11 cellular contexts compared by ENCODE assay signal in genomic region chr9:104879555-104880318, GRCh38. TPM values are rescaled to one million over a fixed set of nuclear protein-coding genes. Genes with fewer than 3 reads are reported as not detected.
DNase-seq lines count a peak whose midpoint lies in the region; ATAC-seq and TF ChIP-seq lines count a peak whose summit lies in the region.
"Had no signal": no experiment of that assay in that cellular context is flagged by ENCODE, and none has a peak within 500 bp of the region (broad histone marks: within the 10 kb centered on the region; RNA-seq: fewer than 3 reads in every experiment).

No MANE protein-coding gene starts in this region.

- DNase-seq in MCF 10A (ENCODE audit: unreplicated experiment) (peak; percentile 58), mammary epithelial cell (no peak), fibroblast of villous mesenchyme (ENCODE audit: low read depth) (peak; percentile 45), upper lobe of right lung (no peak), HT-29 (ENCODE audit: low spot score) (no peak), islet precursor cell (no peak)
- no peak for DNase-seq in CD8-positive, alpha-beta T cell
- DNase-seq: NCI-H187 treated with DMSO at 0.1 percent for 48 hours had no signal

- H3K27ac ChIP-seq in mammary epithelial cell (ENCODE audit: insufficient read depth, low read depth, low read length) (no peak overlapping the region), upper lobe of right lung (peak overlapping the region; percentile 42)
- H3K27ac ChIP-seq in CD8-positive, alpha-beta T cell (ENCODE audit: low read depth, low read length), result no peak overlapping the region
- H3K27ac ChIP-seq: 22Rv1, SK-N-MC had no signal

- H3K27me3 Mint-ChIP-seq in MCF 10A (ENCODE audit: insufficient read depth, unreplicated experiment) (no peaks in the 10 kb centered on the region), nephron (ENCODE audit: low read depth) (peaks cover 3% of the 10 kb centered on the region)
- H3K27me3 Mint-ChIP-seq in CD8-positive, alpha-beta T cell (ENCODE audit: low read depth), result no peaks in the 10 kb centered on the region

- 93% methylated on average over 6 of the region's 6 CpGs for WGBS in mammary epithelial cell (ENCODE audit: low coverage, missing lambda C conversion rate)

- peak; percentile 43 for ATAC-seq in upper lobe of right lung
- no peak for ATAC-seq in CD8-positive, alpha-beta T cell

- H3K4me3 ChIP-seq in mammary epithelial cell (replicated peaks in 1 of 3; ENCODE audit: insufficient read depth in 1 of 3, low read depth in 2 of 3, low read length in 3 of 3) (no peak overlapping the region), fibroblast of villous mesenchyme (ENCODE audit: low read depth, low read length) (no peak overlapping the region), upper lobe of right lung (no peak overlapping the region)
- no peak overlapping the region for H3K4me3 ChIP-seq in CD8-positive, alpha-beta T cell (ENCODE audit: low read depth, low read length)
- H3K4me3 ChIP-seq: SK-N-MC had no signal

- dilution Hi-C loops in mammary epithelial cell (cut with HindIII; ENCODE audit: low sequenced_read_pairs), result loop anchor here (5.0 kb wide), 1 partner anchor 38 kb away; no protein-coding TSS in a partner anchor

- no peaks in the 10 kb centered on the region for H3K36me3 Mint-ChIP-seq in MCF 10A (ENCODE audit: insufficient read depth, unreplicated experiment)
- peaks cover 23% of the 10 kb centered on the region for H3K36me3 Mint-ChIP-seq in nephron (ENCODE audit: low read depth)
- peaks cover 17% of the 10 kb centered on the region for H3K36me3 Mint-ChIP-seq in CD8-positive, alpha-beta T cell

- H3K9ac ChIP-seq in mammary epithelial cell (ENCODE audit: insufficient read depth, low read length), result no peak overlapping the region

- H3K4me1 Mint-ChIP-seq in MCF 10A (ENCODE audit: insufficient read depth, unreplicated experiment), result peaks cover 14% of the 10 kb centered on the region
- H3K4me1 Mint-ChIP-seq in nephron, result peaks cover 43% of the 10 kb centered on the region
- no peaks in the 10 kb centered on the region for H3K4me1 Mint-ChIP-seq in CD8-positive, alpha-beta T cell (ENCODE audit: low read depth)

- POLR2A ChIA-PET in MCF 10A (lab: Yijun Ruan, JAX), result interaction anchor here (1.2 kb wide), 1 partner anchor 13 kb away, joined by 3 read pairs; no protein-coding TSS in a partner anchor
- POLR2A ChIA-PET in CD8-positive, alpha-beta T cell (lab: Charles Lee), result no interaction called here

- H3K79me2 ChIP-seq in mammary epithelial cell (ENCODE audit: insufficient read depth, low read length), result no peaks in the 10 kb centered on the region

- H3K9me3 Mint-ChIP-seq in MCF 10A (ENCODE audit: unreplicated experiment) (no peaks in the 10 kb centered on the region), nephron (no peaks in the 10 kb centered on the region)
- no peaks in the 10 kb centered on the region for H3K9me3 Mint-ChIP-seq in CD8-positive, alpha-beta T cell

- no TSS peak for BruUV-seq in MCF 10A (replicated peaks; lab: Mats Ljungman, UMichigan)
- no TSS peak for BruUV-seq in mammary epithelial cell (replicated peaks; lab: Mats Ljungman, UMichigan)

- H3K4me3 Mint-ChIP-seq in MCF 10A (ENCODE audit: unreplicated experiment) (no peak overlapping the region), nephron (no peak overlapping the region)
- H3K4me3 Mint-ChIP-seq in CD8-positive, alpha-beta T cell, result no peak overlapping the region

- H3K36me3 ChIP-seq in mammary epithelial cell (ENCODE audit: insufficient read depth, low read length) (peaks cover 6% of the 10 kb centered on the region), upper lobe of right lung (peaks cover 35% of the 10 kb centered on the region)
- H3K36me3 ChIP-seq in CD8-positive, alpha-beta T cell (ENCODE audit: insufficient read depth, low read length), result no peaks in the 10 kb centered on the region

- no peak overlapping the region for H2AFZ ChIP-seq in mammary epithelial cell (ENCODE audit: low read depth, low read length)

- TF ChIP-seq CTCF in MCF 10A (IDR thresholded peaks at IDR 0.05; ENCODE audit: unreplicated experiment) (no peak), mammary epithelial cell (conservative IDR thresholded peaks at IDR 0.05 in 1 of 2, IDR thresholded peaks at IDR 0.05 in 1 of 2; ENCODE audit: extremely low read depth in 1 of 2, insufficient read depth in 1 of 2, low read depth in 1 of 2, low read length in 2 of 2) (no peak), fibroblast of villous mesenchyme (IDR thresholded peaks at IDR 0.05; ENCODE audit: insufficient read depth, low read depth, low read length) (no peak), nephron (IDR thresholded peaks at IDR 0.05; ENCODE audit: unreplicated experiment in 3 of 3) (no peak), upper lobe of right lung (IDR thresholded peaks at IDR 0.05) (no peak)
- no peak for TF ChIP-seq CTCF in CD8-positive, alpha-beta T cell (IDR thresholded peaks at IDR 0.05)

- H3K4me1 ChIP-seq in mammary epithelial cell (ENCODE audit: insufficient read depth, low read length) (no peaks in the 10 kb centered on the region), upper lobe of right lung (no peaks in the 10 kb centered on the region)
- no peaks in the 10 kb centered on the region for H3K4me1 ChIP-seq in CD8-positive, alpha-beta T cell (ENCODE audit: insufficient read depth, low read length)

- in situ Hi-C loops in mammary epithelial cell (cut with MboI; ENCODE audit: low sequenced_read_pairs in 2 of 2), result no loop called here

- intact Hi-C loops in MCF 10A (cut with micrococcal nuclease) (no loop called here), mammary epithelial cell (cut with micrococcal nuclease) (no loop called here), upper lobe of right lung (cut with DNase I) (no loop called here)
- intact Hi-C loops in CD8-positive, alpha-beta T cell (cut with DNase I, micrococcal nuclease), result no loop called here

- H3K27ac Mint-ChIP-seq in MCF 10A (ENCODE audit: low read depth, unreplicated experiment), result peak overlapping the region; percentile 11
- peak overlapping the region; percentile 23 to 73 (median 65) for H3K27ac Mint-ChIP-seq in nephron
- H3K27ac Mint-ChIP-seq in CD8-positive, alpha-beta T cell, result no peak overlapping the region

- no peaks in the 10 kb centered on the region for H4K20me1 ChIP-seq in mammary epithelial cell (ENCODE audit: insufficient read depth, low read length)

- CTCF ChIA-PET in MCF 10A (lab: Yijun Ruan, JAX), result interaction anchor here (0.6 to 0.9 kb wide), 3 partner anchors 13 to 98 kb away, joined by 3 to 5 read pairs (median 4); no protein-coding TSS in a partner anchor
- CTCF ChIA-PET in mammary epithelial cell (lab: Charles Lee; ENCODE audit: low non-redundant PET), result no interaction called here
- CTCF ChIA-PET in CD8-positive, alpha-beta T cell (lab: Charles Lee), result interaction anchor here (0.7 to 1.0 kb wide), 2 partner anchors 16 to 536 kb away, joined by 3 read pairs; no protein-coding TSS in a partner anchor

- H3K4me2 ChIP-seq in mammary epithelial cell (ENCODE audit: insufficient read depth, low read depth, low read length), result no peak overlapping the region

- H3K9me3 ChIP-seq in mammary epithelial cell (replicated peaks; ENCODE audit: insufficient read depth, low read length) (no peaks in the 10 kb centered on the region), upper lobe of right lung (no peaks in the 10 kb centered on the region)
- no peaks in the 10 kb centered on the region for H3K9me3 ChIP-seq in CD8-positive, alpha-beta T cell (ENCODE audit: low read length)

- H3K27me3 ChIP-seq in mammary epithelial cell (ENCODE audit: insufficient read depth, low read length) (no peaks in the 10 kb centered on the region), upper lobe of right lung (no peaks in the 10 kb centered on the region)
- no peaks in the 10 kb centered on the region for H3K27me3 ChIP-seq in CD8-positive, alpha-beta T cell (ENCODE audit: insufficient read depth, low read length)

RNA-seq across cellular contexts. Expression of gene ABCA1, which starts 48.2 kb away (rescaled TPM):
- total RNA-seq in MCF 10A (2022) (0.15 and 0.28 TPM in 2 replicates), mammary epithelial cell (10 to 100 TPM; 22.5 to 48.2 TPM), fibroblast of villous mesenchyme (88.3 and 132 TPM in 2 replicates), upper lobe of right lung (49.0 TPM)
- 5.7 TPM for polyA plus RNA-seq in mammary epithelial cell
- 31.9 TPM for polyA minus RNA-seq in mammary epithelial cell
- total RNA-seq in CD8-positive, alpha-beta T cell, result 10 to 100 TPM; 11.2 to 11.4 TPM
- total RNA-seq in HT-29 (2014; rRNA removed; shearing (Covaris generic)), result 2.0 and 4.5 TPM in 2 replicates

Comparison
In these comparisons a context has a peak if more than half of its experiments do, and no peak if none do; other contexts are left out.
1. DNase-seq: peak in MCF 10A (single experiment) and fibroblast of villous mesenchyme (single experiment); none in mammary epithelial cell (single experiment), upper lobe of right lung (single experiment), CD8-positive, alpha-beta T cell (0 of 7), HT-29 (single experiment) and islet precursor cell (single experiment).